In the genomic region with DNA sequence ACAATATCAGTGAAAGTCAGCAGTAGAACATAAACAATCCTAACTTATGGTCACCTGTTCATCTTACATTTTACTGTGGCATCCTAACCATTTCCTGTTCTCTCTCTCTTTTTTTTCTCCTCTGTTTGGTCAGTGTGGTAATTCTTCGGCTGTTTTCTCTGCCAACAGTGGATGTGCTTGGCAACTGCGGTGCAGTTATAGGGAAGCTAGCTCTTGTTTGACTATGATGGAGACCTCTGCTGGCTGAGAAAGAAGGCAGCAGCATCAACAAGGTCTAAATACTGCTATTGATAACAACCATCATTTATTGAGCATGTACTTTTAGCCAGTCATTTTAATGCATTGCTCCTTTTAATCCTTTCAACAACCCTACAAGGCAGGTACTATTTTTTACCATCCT, we compare ENCODE assay signal across 8 cellular contexts. TPM values are rescaled to one million over a fixed set of nuclear protein-coding genes. Genes with fewer than 3 reads are reported as not detected.
A peak's percentile ranks its signal among the peaks of the same experiment; 100 is the strongest.
DNase-seq lines count a peak whose midpoint lies in the region; ATAC-seq, FAIRE-seq and TF ChIP-seq lines count a peak whose summit lies in the region.

No MANE protein-coding gene starts in this region.

- peak in 7 of 11 experiments; percentile 13 to 35 (median 20) for TF ChIP-seq CTCF in spleen (IDR thresholded peaks at IDR 0.05 in 8 of 11, conservative IDR thresholded peaks at IDR 0.05 in 3 of 11)

- no peaks in the 10 kb centered on the region for H3K4me1 ChIP-seq in spleen

- H3K27me3 ChIP-seq in spleen (replicated peaks in 1 of 7) = no peaks in the 10 kb centered on the region

- no peak overlapping the region for H3K4me3 ChIP-seq in spleen

- H3K36me3 ChIP-seq in spleen = no peaks in the 10 kb centered on the region

- intact Hi-C loops in spleen (cut with DNase I; ENCODE audit: low total_unique reads) = no loop called here

- WGBS in spleen, 5 donors = 18 to 33% (median 32%) methylated on average over 2 of the region's 2 CpGs

- DNase-seq in AG08395 (ENCODE audit: low spot score) (peak; percentile 27), GM12891 (ENCODE audit: insufficient read length, low spot score) (no peak), NCI-H446 (lab: John Stamatoyannopoulos, UW) (peak; percentile 46 to 63), dermis microvascular lymphatic vessel endothelial cell (ENCODE audit: low read depth in 2 of 2) (peak; percentile 35 to 40), spleen (no peak), NCI-H187 treated with DMSO at 0.1 percent for 48 hours (lab: John Stamatoyannopoulos, UW) (no peak)

- TF ChIP-seq POLR2A in GM12891 (IDR thresholded peaks at IDR 0.05; ENCODE audit: low read depth, low read length) = no peak
- no peak for TF ChIP-seq POLR2A in spleen (IDR thresholded peaks at IDR 0.05)

- FAIRE-seq in GM12891 (lab: Jason Lieb, UNC) = peak; percentile 38

- no peak overlapping the region for H3K27ac ChIP-seq in spleen

- H3K9me3 ChIP-seq in spleen = peaks cover 0 to 7% (median 5%) of the 10 kb centered on the region in 8 donors

- ATAC-seq in HG02763 (IDR thresholded peaks at IDR 0.05; ENCODE audit: unreplicated experiment) (no peak), HG03139 (IDR thresholded peaks at IDR 0.05; ENCODE audit: unreplicated experiment) (no peak)

TF ChIP-seq in GM12891, 5 proteins besides CTCF, POLR2A, EP300 and RAD21:
- TF ChIP-seq TAF1 (IDR thresholded peaks at IDR 0.05; ENCODE audit: low read depth, low read length) (no peak), PAX5 (IDR thresholded peaks at IDR 0.05; ENCODE audit: insufficient read depth, low read length, severe bottlenecking) (no peak), POU2F2 (IDR thresholded peaks at IDR 0.05; ENCODE audit: low read depth, low read length) (no peak), POLR2AphosphoS5 (IDR thresholded peaks at IDR 0.05; ENCODE audit: low read depth, low read length) (no peak), SPI1 (IDR thresholded peaks at IDR 0.05; ENCODE audit: low read depth, low read length) (no peak)

RNA-seq across cellular contexts. Expression of a gene that starts 0.7 kb away (rescaled TPM):
- polyA plus RNA-seq in GM12891 (2012; ENCODE audit: low read depth, missing spikeins) = not detected
- total RNA-seq in dermis microvascular lymphatic vessel endothelial cell (not detected in 2 replicates), spleen (under 1 TPM in 1 of 7 donors, not detected in 6; 0.30 TPM)
- not detected for polyA plus RNA-seq in spleen

RNA-seq across cellular contexts. Expression of a gene that starts 57.8 kb away (rescaled TPM):
- 0.05 TPM for polyA plus RNA-seq in GM12891 (2012; ENCODE audit: low read depth, missing spikeins)
- total RNA-seq in dermis microvascular lymphatic vessel endothelial cell = not detected in 2 replicates
- 1 to 10 TPM in 5 of 7 donors, under 1 TPM in 2; 0.17 to 2.2 (median 1.1) TPM for total RNA-seq in spleen
- under 1 TPM in 2 of 3 donors, not detected in 1; 0.14 to 0.28 TPM for polyA plus RNA-seq in spleen

Comparison
In these comparisons a context has a peak if more than half of its experiments do, and no peak if none do; other contexts are left out.
1. DNase-seq: peak in AG08395 (single experiment), NCI-H446 (2 of 2) and dermis microvascular lymphatic vessel endothelial cell (2 of 2); none in GM12891 (single experiment), spleen (single experiment) and NCI-H187 treated with DMSO at 0.1 percent for 48 hours (single experiment).